ENCODE assay signal across 12 cellular contexts in genomic region chr11:102453921-102454320, GRCh38. TPM values are rescaled to one million over a fixed set of nuclear protein-coding genes. Genes with fewer than 3 reads are reported as not detected.
DNase-seq lines count a peak whose midpoint lies in the region; ATAC-seq and TF ChIP-seq lines count a peak whose summit lies in the region.
"Had no signal": no experiment of that assay in that cellular context is flagged by ENCODE, and none has a peak within 500 bp of the region (broad histone marks: within the 10 kb centered on the region; RNA-seq: fewer than 3 reads in every experiment).

No MANE protein-coding gene starts in this region.

- H3F3A ChIP-seq in SK-N-SH (replicated peaks; ENCODE audit: insufficient read depth): peaks cover 5% of the 10 kb centered on the region

- no peaks in the 10 kb centered on the region for H3K9me3 Mint-ChIP-seq in activated naive CD4-positive, alpha-beta T cell treated with anti-CD3 and anti-CD28 coated beads for 36 hours
- H3K9me3 Mint-ChIP-seq in activated CD4-positive, alpha-beta memory T cell treated with anti-CD3 and anti-CD28 coated beads, Interleukin-2, amount 10 ng/mL, durations not matched to agents 7 days and 5 days: no peaks in the 10 kb centered on the region
- no peaks in the 10 kb centered on the region for H3K9me3 Mint-ChIP-seq in immature natural killer cell

- in situ Hi-C loops in GM13977 (cut with MboI; ENCODE audit: low pct_unique_long_range_greater_than_20kb, low sequenced_read_pairs, unreplicated experiment): no loop called here

- no peak for DNase-seq in activated naive CD4-positive, alpha-beta T cell treated with anti-CD3 and anti-CD28 coated beads for 36 hours
- DNase-seq in activated naive CD4-positive, alpha-beta T cell treated with Interleukin-2 at 50 U/mL for 16 hours: no peak
- no peak for DNase-seq in activated CD4-positive, alpha-beta memory T cell treated with anti-CD3 and anti-CD28 coated beads, Interleukin-2, amount 10 ng/mL, durations not matched to agents 7 days and 5 days
- DNase-seq in immature natural killer cell (no peak), upper lobe of left lung (no peak), SK-N-SH (no peak), Right ventricle myocardium superior (no peak), GM13977 (ENCODE audit: low spot score) (no peak)
- DNase-seq: activated T-cell treated with anti-CD3 and anti-CD28 coated beads, Interleukin-2, amount 50 U/mL, for 1 hour; NCI-H774 had no signal

- POLR2A ChIA-PET in activated CD4-positive, alpha-beta memory T cell treated with anti-CD3 and anti-CD28 coated beads, Interleukin-2, amount 10 ng/mL, durations not matched to agents 7 days and 5 days (lab: Charles Lee): interaction anchor here (0.9 to 1.6 kb wide), 9 partner anchors 11 to 136 kb away, joined by 3 to 6 read pairs (median 3); no protein-coding TSS in a partner anchor
- POLR2A ChIA-PET in SK-N-SH (lab: Yijun Ruan, JAX): no interaction called here

- peak overlapping the region; percentile 95 for H3K27ac Mint-ChIP-seq in activated naive CD4-positive, alpha-beta T cell treated with anti-CD3 and anti-CD28 coated beads for 36 hours
- H3K27ac Mint-ChIP-seq in activated CD4-positive, alpha-beta memory T cell treated with anti-CD3 and anti-CD28 coated beads, Interleukin-2, amount 10 ng/mL, durations not matched to agents 7 days and 5 days: peak overlapping the region; percentile 21
- peak overlapping the region in 2 of 6 donors; percentile 20 to 95 for H3K27ac Mint-ChIP-seq in immature natural killer cell

- H3K36me3 ChIP-seq in upper lobe of left lung (no peaks in the 10 kb centered on the region), SK-N-SH (replicated peaks in 1 of 2; ENCODE audit: control insufficient read depth in 1 of 2, insufficient read depth in 2 of 2, low read length in 1 of 2) (no peaks in the 10 kb centered on the region)
- H3K36me3 ChIP-seq: gastroesophageal sphincter, right atrium auricular region had no signal

- no peaks in the 10 kb centered on the region for H3K9me2 ChIP-seq in SK-N-SH

- no peak overlapping the region for H3K4me3 Mint-ChIP-seq in activated naive CD4-positive, alpha-beta T cell treated with anti-CD3 and anti-CD28 coated beads for 36 hours
- no peak overlapping the region for H3K4me3 Mint-ChIP-seq in activated CD4-positive, alpha-beta memory T cell treated with anti-CD3 and anti-CD28 coated beads, Interleukin-2, amount 10 ng/mL, durations not matched to agents 7 days and 5 days
- H3K4me3 Mint-ChIP-seq in immature natural killer cell: peak overlapping the region in 4 of 5 donors; percentile 23 to 96 (median 54)

- WGBS in upper lobe of left lung, 2 donors: 67 to 78% methylated on average over 3 of the region's 3 CpGs
- 95% methylated on average over 3 of the region's 3 CpGs for WGBS in SK-N-SH (ENCODE audit: low lambda C conversion rate)

- H3K27me3 ChIP-seq in upper lobe of left lung (no peaks in the 10 kb centered on the region), SK-N-SH (ENCODE audit: insufficient read depth) (no peaks in the 10 kb centered on the region)
- H3K27me3 ChIP-seq: gastroesophageal sphincter, right atrium auricular region had no signal

- peaks cover 36% of the 10 kb centered on the region for H3K79me2 ChIP-seq in SK-N-SH (ENCODE audit: insufficient read depth)

- no peaks in the 10 kb centered on the region for H3K27me3 Mint-ChIP-seq in activated naive CD4-positive, alpha-beta T cell treated with anti-CD3 and anti-CD28 coated beads for 36 hours (ENCODE audit: low read depth)
- H3K27me3 Mint-ChIP-seq in activated CD4-positive, alpha-beta memory T cell treated with anti-CD3 and anti-CD28 coated beads, Interleukin-2, amount 10 ng/mL, durations not matched to agents 7 days and 5 days: no peaks in the 10 kb centered on the region
- H3K27me3 Mint-ChIP-seq in immature natural killer cell (ENCODE audit: low read depth in 3 of 3): peaks cover 3 to 23% (median 19%) of the 10 kb centered on the region in 3 donors

- no peaks in the 10 kb centered on the region for H4K20me1 ChIP-seq in SK-N-SH (ENCODE audit: insufficient read depth)

- no peak for TF ChIP-seq EP300 in upper lobe of left lung (IDR thresholded peaks at IDR 0.05)
- no peak for TF ChIP-seq EP300 in SK-N-SH (IDR thresholded peaks at IDR 0.05; ENCODE audit: borderline replicate concordance in 1 of 2, low read depth in 1 of 2, low read length in 1 of 2)

- H3K27ac ChIP-seq in upper lobe of left lung (peak overlapping the region in 3 of 4 donors; percentile 91 to 97 (median 94)), SK-N-SH (ENCODE audit: low read depth in 2 of 2, low read length in 1 of 2) (no peak overlapping the region)

- intact Hi-C loops in activated naive CD4-positive, alpha-beta T cell treated with anti-CD3 and anti-CD28 coated beads for 36 hours (cut with micrococcal nuclease): loop anchor here (1.0 to 5.0 kb wide), 8 partner anchors 12 to 160 kb away; partner anchors contain the start of gene BIRC3
- intact Hi-C loops in Right ventricle myocardium superior (cut with DNase I): no loop called here

- TF ChIP-seq CTCF in upper lobe of left lung (IDR thresholded peaks at IDR 0.05) (no peak), SK-N-SH (IDR thresholded peaks at IDR 0.05) (no peak), GM13977 (IDR thresholded peaks at IDR 0.05; ENCODE audit: extremely low read depth, insufficient read depth, missing control alignments) (no peak)

- TF ChIP-seq RAD21 in SK-N-SH (IDR thresholded peaks at IDR 0.05; ENCODE audit: low read length): no peak

- no peak overlapping the region for H2AFZ ChIP-seq in SK-N-SH (ENCODE audit: low read depth)

- CTCF ChIA-PET in activated naive CD4-positive, alpha-beta T cell treated with anti-CD3 and anti-CD28 coated beads for 36 hours (lab: Charles Lee): interaction anchor here (0.8 to 1.5 kb wide), 6 partner anchors 8 to 64 kb away, joined by 3 to 8 read pairs (median 4); no protein-coding TSS in a partner anchor
- CTCF ChIA-PET in activated CD4-positive, alpha-beta memory T cell treated with anti-CD3 and anti-CD28 coated beads, Interleukin-2, amount 10 ng/mL, durations not matched to agents 7 days and 5 days (lab: Charles Lee): interaction anchor here (1.0 to 1.4 kb wide), 4 partner anchors 31 to 160 kb away, joined by 3 to 8 read pairs (median 4); no protein-coding TSS in a partner anchor
- CTCF ChIA-PET in SK-N-SH (lab: Yijun Ruan, JAX): interaction anchor here (1.1 to 2.0 kb wide), 4 partner anchors 42 to 112 kb away, joined by 4 to 8 read pairs (median 6); no protein-coding TSS in a partner anchor

- no peak overlapping the region; the same call in 1 of the 2 replicates for H3K4me2 ChIP-seq in SK-N-SH

- H3K36me3 Mint-ChIP-seq in activated naive CD4-positive, alpha-beta T cell treated with anti-CD3 and anti-CD28 coated beads for 36 hours (ENCODE audit: low read depth): peaks cover 13% of the 10 kb centered on the region
- H3K36me3 Mint-ChIP-seq in activated CD4-positive, alpha-beta memory T cell treated with anti-CD3 and anti-CD28 coated beads, Interleukin-2, amount 10 ng/mL, durations not matched to agents 7 days and 5 days (ENCODE audit: low read depth): peaks cover 31% of the 10 kb centered on the region
- H3K36me3 Mint-ChIP-seq in immature natural killer cell: no peaks in the 10 kb centered on the region

- no peak for ATAC-seq in upper lobe of left lung (ENCODE audit: low FRiP score in 2 of 2)
- no peak for ATAC-seq in Right ventricle myocardium superior (ENCODE audit: poor library complexity)
- ATAC-seq: gastroesophageal sphincter had no signal

- no peak overlapping the region for H3K9ac ChIP-seq in SK-N-SH

- H3K4me3 ChIP-seq in upper lobe of left lung (no peak overlapping the region), SK-N-SH (ENCODE audit: low read depth in 2 of 2, low read length in 1 of 2) (no peak overlapping the region)

- H3K4me1 ChIP-seq in upper lobe of left lung: peaks cover 39 to 59% (median 42%) of the 10 kb centered on the region in 4 donors
- peaks cover 7 to 18% of the 10 kb centered on the region in 2 experiments; a peak in 3 of 4 replicates for H3K4me1 ChIP-seq in SK-N-SH (ENCODE audit: control insufficient read depth in 1 of 2, insufficient read depth in 2 of 2, low read depth in 1 of 2, low read length in 1 of 2)

- no peak for TF ChIP-seq POLR2A in upper lobe of left lung (IDR thresholded peaks at IDR 0.05)

- H3K4me1 Mint-ChIP-seq in activated naive CD4-positive, alpha-beta T cell treated with anti-CD3 and anti-CD28 coated beads for 36 hours (ENCODE audit: low read depth): peaks cover 70% of the 10 kb centered on the region
- peaks cover 77% of the 10 kb centered on the region for H3K4me1 Mint-ChIP-seq in activated CD4-positive, alpha-beta memory T cell treated with anti-CD3 and anti-CD28 coated beads, Interleukin-2, amount 10 ng/mL, durations not matched to agents 7 days and 5 days
- H3K4me1 Mint-ChIP-seq in immature natural killer cell: peaks cover 41 to 53% of the 10 kb centered on the region in 2 donors

- no peaks in the 10 kb centered on the region for H3K9me3 ChIP-seq in upper lobe of left lung
- no peaks in the 10 kb centered on the region for H3K9me3 ChIP-seq in SK-N-SH
- H3K9me3 ChIP-seq: gastroesophageal sphincter, right atrium auricular region had no signal

TF ChIP-seq in SK-N-SH, 30 proteins besides CTCF, POLR2A, EP300 and RAD21 (continues in another document):
- TF ChIP-seq GABPA (IDR thresholded peaks at IDR 0.05; ENCODE audit: low read depth) (no peak), POLR2AphosphoS5 (IDR thresholded peaks at IDR 0.05; ENCODE audit: low read depth, low read length) (no peak), ELF1 (IDR thresholded peaks at IDR 0.05) (no peak)

RNA-seq across cellular contexts. Expression of gene TMEM123, which starts 1.4 kb away (rescaled TPM):
- 100 to 1,000 TPM; 232 to 255 TPM for total RNA-seq in activated naive CD4-positive, alpha-beta T cell treated with anti-CD3 and anti-CD28 coated beads for 36 hours
- 100 to 1,000 TPM; 331 to 343 TPM for total RNA-seq in activated CD4-positive, alpha-beta memory T cell treated with anti-CD3 and anti-CD28 coated beads, Interleukin-2, amount 10 ng/mL, durations not matched to agents 7 days and 5 days
- polyA plus RNA-seq in immature natural killer cell (100 to 1,000 TPM; 288 to 309 (median 289) TPM), SK-N-SH (2012; rRNA removed) (86.1 and 132 TPM in 2 replicates)
- total RNA-seq in upper lobe of left lung (100 to 1,000 TPM in 4 of 6 donors, 10 to 100 TPM in 2; 55.5 to 200 (median 121) TPM), Right ventricle myocardium superior (63.0 TPM)
- polyA plus RNA-seq in SK-N-SH (2012; cell fraction: cytosol; rRNA removed): 120 and 146 TPM in 2 replicates
- polyA plus RNA-seq in SK-N-SH (2012; cell fraction: nucleus; rRNA removed): 11.3 and 29.4 TPM in 2 replicates

Comparison
In these comparisons a context has a peak if more than half of its experiments do, and no peak if none do; other contexts are left out.
1. H3K4me3 Mint-ChIP-seq: peak in immature natural killer cell (4 of 5); none in activated naive CD4-positive, alpha-beta T cell treated with anti-CD3 and anti-CD28 coated beads for 36 hours (single experiment) and activated CD4-positive, alpha-beta memory T cell treated with anti-CD3 and anti-CD28 coated beads, Interleukin-2, amount 10 ng/mL, durations not matched to agents 7 days and 5 days (single experiment).
2. H3K27ac ChIP-seq: peak in upper lobe of left lung (3 of 4); none in SK-N-SH (0 of 2).